Comparison of ENCODE assay signal across 10 cellular contexts in the genomic region with DNA sequence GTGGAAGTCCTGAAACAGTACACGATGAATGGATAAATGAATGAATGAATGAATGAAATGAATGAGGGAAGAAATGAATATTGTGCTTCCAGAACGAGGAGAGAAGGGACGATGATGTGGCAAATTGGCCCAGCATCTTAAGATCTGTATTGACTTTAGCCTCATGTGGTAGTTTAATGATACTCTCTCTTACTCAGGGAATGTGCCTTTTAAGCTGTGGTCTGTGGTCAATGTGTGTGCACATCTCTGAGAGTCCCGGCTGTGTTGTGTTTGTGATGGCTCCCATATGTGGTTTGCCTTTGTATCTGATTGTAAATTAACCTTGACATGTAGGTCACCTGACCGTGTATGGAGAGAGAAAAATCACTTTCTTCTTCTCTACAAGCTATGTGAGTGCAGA.
DNase-seq lines count a peak whose midpoint lies in the region; ATAC-seq, FAIRE-seq and TF ChIP-seq lines count a peak whose summit lies in the region.
"Had no signal": no experiment of that assay in that cellular context is flagged by ENCODE, and none has a peak within 500 bp of the region (broad histone marks: within the 10 kb centered on the region; RNA-seq: fewer than 3 reads in every experiment).

No MANE protein-coding gene starts in this region.

- ATAC-seq in HG02759 (IDR thresholded peaks at IDR 0.05; ENCODE audit: unreplicated experiment) (peak; percentile 74), HG03045 (IDR thresholded peaks at IDR 0.05; ENCODE audit: unreplicated experiment) (no peak), GM19328 (IDR thresholded peaks at IDR 0.05; ENCODE audit: unreplicated experiment) (no peak), HG03025 (IDR thresholded peaks at IDR 0.05; ENCODE audit: low FRiP score, unreplicated experiment) (no peak)

- no peak for TF ChIP-seq EP300 in suprapubic skin (IDR thresholded peaks at IDR 0.05)

- H3K27me3 Mint-ChIP-seq in astrocyte (ENCODE audit: low read depth, unreplicated experiment) (no peaks in the 10 kb centered on the region), nephron (ENCODE audit: low read depth) (no peaks in the 10 kb centered on the region)

- H3K27ac ChIP-seq in astrocyte (ENCODE audit: low read depth, low read length) (no peak overlapping the region), suprapubic skin (no peak overlapping the region)

- FAIRE-seq in astrocyte (lab: Jason Lieb, UNC) = peak; percentile 39
- FAIRE-seq: bronchial epithelial cell had no signal

- TF ChIP-seq CTCF in astrocyte (IDR thresholded peaks at IDR 0.05; ENCODE audit: insufficient read depth, low read depth, low read length) (no peak), nephron (IDR thresholded peaks at IDR 0.05; ENCODE audit: unreplicated experiment in 3 of 3) (no peak), suprapubic skin (IDR thresholded peaks at IDR 0.05) (no peak)

- H3K4me2 ChIP-seq in astrocyte (ENCODE audit: low read length) = peak overlapping the region; percentile 49

- H3K9me3 ChIP-seq in astrocyte (ENCODE audit: insufficient read depth, low read depth, low read length) (no peaks in the 10 kb centered on the region), suprapubic skin (no peaks in the 10 kb centered on the region)

- H3K4me3 Mint-ChIP-seq in astrocyte (ENCODE audit: unreplicated experiment) (no peak overlapping the region), nephron (peak overlapping the region in 1 of 3 experiments; percentile 17)
- H3K4me3 Mint-ChIP-seq: H9 had no signal

- H3K27ac Mint-ChIP-seq in astrocyte (ENCODE audit: unreplicated experiment) (peak overlapping the region; percentile 45), nephron (peak overlapping the region; percentile 74 to 83 (median 82))

- TF ChIP-seq POLR2A in suprapubic skin (IDR thresholded peaks at IDR 0.05) = no peak

- H3K4me3 ChIP-seq in astrocyte (ENCODE audit: insufficient read depth, low read depth, low read length) (no peak overlapping the region), suprapubic skin (no peak overlapping the region)

- no peaks in the 10 kb centered on the region for H3K36me3 ChIP-seq in astrocyte (ENCODE audit: insufficient read depth, low read length)
- no peaks in the 10 kb centered on the region for H3K36me3 ChIP-seq in suprapubic skin

- H3K4me1 ChIP-seq in astrocyte (ENCODE audit: insufficient read depth, low read length) (peaks cover 4% of the 10 kb centered on the region), suprapubic skin (peaks cover 7% of the 10 kb centered on the region)

- H3K9ac ChIP-seq in astrocyte (ENCODE audit: low read length) = no peak overlapping the region

- no peaks in the 10 kb centered on the region for H3K79me2 ChIP-seq in astrocyte (ENCODE audit: insufficient read depth, low read length)

- H3K9me3 Mint-ChIP-seq in astrocyte (ENCODE audit: unreplicated experiment) (no peaks in the 10 kb centered on the region), nephron (no peaks in the 10 kb centered on the region)
- H3K9me3 Mint-ChIP-seq: H9 had no signal

- peaks cover 18% of the 10 kb centered on the region for H3K4me1 Mint-ChIP-seq in astrocyte (ENCODE audit: low read depth, unreplicated experiment)
- H3K4me1 Mint-ChIP-seq in nephron = peaks cover 25% of the 10 kb centered on the region

- DNase-seq in GM04504 (ENCODE audit: low read depth) = peak; percentile 85
- peak; percentile 94 for DNase-seq in astrocyte (ENCODE audit: low read depth)
- DNase-seq in suprapubic skin (ENCODE audit: low spot score in 2 of 2) = no peak

- H3K36me3 Mint-ChIP-seq in astrocyte (ENCODE audit: low read depth, unreplicated experiment) (no peaks in the 10 kb centered on the region), nephron (ENCODE audit: low read depth) (no peaks in the 10 kb centered on the region)

- H4K20me1 ChIP-seq in astrocyte (ENCODE audit: insufficient read depth, low read length) = peaks cover 6% of the 10 kb centered on the region

- 50% methylated on average over 5 of the region's 5 CpGs for WGBS in suprapubic skin

- no peak overlapping the region for H2AFZ ChIP-seq in astrocyte (ENCODE audit: low read depth, low read length)

- H3K27me3 ChIP-seq in astrocyte (ENCODE audit: insufficient read depth, low read length) = no peaks in the 10 kb centered on the region
- no peaks in the 10 kb centered on the region for H3K27me3 ChIP-seq in suprapubic skin

Comparison
In these comparisons a context has a peak if more than half of its experiments do, and no peak if none do; other contexts are left out.
1. DNase-seq: peak in GM04504 (single experiment) and astrocyte (single experiment); none in suprapubic skin (0 of 2).